ENCODE assay signal across 8 cellular contexts in genomic region chr6:151379933-151380847, GRCh38. TPM values are rescaled to one million over a fixed set of nuclear protein-coding genes. Genes with fewer than 3 reads are reported as not detected.
DNase-seq lines count a peak whose midpoint lies in the region; ATAC-seq and TF ChIP-seq lines count a peak whose summit lies in the region.

No MANE protein-coding gene starts in this region.

- intact Hi-C loops in Panc1 (cut with micrococcal nuclease; ENCODE audit: unreplicated experiment) (no loop called here), heart left ventricle (cut with DNase I) (no loop called here)

- no peak overlapping the region for H3K4me3 ChIP-seq in Panc1 (ENCODE audit: low read depth in 2 of 2, low read length in 2 of 2)
- peak overlapping the region in 5 of 12 donors; percentile 0 to 41 (median 18) for H3K4me3 ChIP-seq in heart left ventricle
- H3K4me3 ChIP-seq in thoracic aorta: peak overlapping the region; percentile 49

- POLR2A ChIA-PET in Panc1 (lab: Charles Lee): no interaction called here

- in situ Hi-C loops in Panc1 (cut with HindIII; ENCODE audit: low pct_unique_long_range_greater_than_20kb, low sequenced_read_pairs): no loop called here

- TF ChIP-seq POLR2A in heart left ventricle (IDR thresholded peaks at IDR 0.05): no peak

- H3K4me3 Mint-ChIP-seq in glutamatergic neuron (ENCODE audit: unreplicated experiment): no peak overlapping the region

- no peak for TF ChIP-seq CTCF in Panc1 (IDR thresholded peaks at IDR 0.05)
- TF ChIP-seq CTCF in heart left ventricle (IDR thresholded peaks at IDR 0.05): no peak
- TF ChIP-seq CTCF in thoracic aorta (IDR thresholded peaks at IDR 0.05): no peak
- no peak for TF ChIP-seq CTCF in glutamatergic neuron (IDR thresholded peaks at IDR 0.05; ENCODE audit: partially characterized antibody, unreplicated experiment)

- H3K27me3 Mint-ChIP-seq in glutamatergic neuron (ENCODE audit: unreplicated experiment): no peaks in the 10 kb centered on the region

- peaks cover 7% of the 10 kb centered on the region for H3K4me1 Mint-ChIP-seq in glutamatergic neuron (ENCODE audit: low read depth, unreplicated experiment)

- ATAC-seq in GM18868 (IDR thresholded peaks at IDR 0.05; ENCODE audit: unreplicated experiment) (peak; percentile 57), HG02610 (IDR thresholded peaks at IDR 0.05; ENCODE audit: unreplicated experiment) (peak; percentile 54), Panc1 (no peak), heart left ventricle (peak in 3 of 4 donors; percentile 41 to 66 (median 52)), thoracic aorta (ENCODE audit: insufficient number of reproducible peaks, low FRiP score, low read depth) (no peak)

- DNase-seq in Panc1 (ENCODE audit: low read depth, low spot score) (no peak), heart left ventricle (no peak), thoracic aorta (ENCODE audit: low spot score) (no peak), COLO668 (lab: John Stamatoyannopoulos, UW; ENCODE audit: unreplicated experiment) (no peak), glutamatergic neuron (no peak), HuH-7.5 (ENCODE audit: low spot score) (no peak)

- H3K4me1 ChIP-seq in Panc1 (ENCODE audit: control insufficient read depth, insufficient read depth, low read length): no peaks in the 10 kb centered on the region
- H3K4me1 ChIP-seq in heart left ventricle: peaks cover 0 to 38% (median 11%) of the 10 kb centered on the region in 12 donors
- no peaks in the 10 kb centered on the region for H3K4me1 ChIP-seq in thoracic aorta (ENCODE audit: control insufficient read depth in 1 of 2, low read depth in 2 of 2)

- BruUV-seq in Panc1 (replicated peaks; lab: Mats Ljungman, UMichigan): no TSS peak

- 76 to 79% (median 78%) methylated on average over 14 of the region's 14 CpGs for WGBS in heart left ventricle, 4 donors

- no peaks in the 10 kb centered on the region for H3K27me3 ChIP-seq in Panc1 (ENCODE audit: control insufficient read depth, insufficient read depth, low read length)
- no peaks in the 10 kb centered on the region for H3K27me3 ChIP-seq in heart left ventricle
- H3K27me3 ChIP-seq in thoracic aorta (replicated peaks; ENCODE audit: insufficient read depth): no peaks in the 10 kb centered on the region

- H3K36me3 Mint-ChIP-seq in glutamatergic neuron (ENCODE audit: unreplicated experiment): no peaks in the 10 kb centered on the region

- H3K27ac ChIP-seq in Panc1 (ENCODE audit: low read length): peak overlapping the region; percentile 46; the same call in 1 of the 2 replicates
- peak overlapping the region in 6 of 12 donors; percentile 2 to 88 (median 41) for H3K27ac ChIP-seq in heart left ventricle
- peak overlapping the region; percentile 8 to 24 for H3K27ac ChIP-seq in thoracic aorta

- no peaks in the 10 kb centered on the region for H3K9me3 ChIP-seq in Panc1 (ENCODE audit: control insufficient read depth, insufficient read depth, low read depth, low read length)
- no peaks in the 10 kb centered on the region for H3K9me3 ChIP-seq in heart left ventricle
- H3K9me3 ChIP-seq in thoracic aorta: no peaks in the 10 kb centered on the region

- CTCF ChIA-PET in Panc1 (lab: Charles Lee): no interaction called here

- H3K27ac Mint-ChIP-seq in glutamatergic neuron (ENCODE audit: unreplicated experiment): no peak overlapping the region

- no peaks in the 10 kb centered on the region for H3K9me3 Mint-ChIP-seq in glutamatergic neuron (ENCODE audit: unreplicated experiment)

- H3K36me3 ChIP-seq in Panc1 (ENCODE audit: control insufficient read depth, insufficient read depth, low read length) (no peaks in the 10 kb centered on the region), heart left ventricle (peaks cover 0 to 5% (median 0%) of the 10 kb centered on the region in 9 donors), thoracic aorta (no peaks in the 10 kb centered on the region)

RNA-seq across cellular contexts. Expression of gene ZBTB2, which starts 11.2 kb away (rescaled TPM):
- 16.2 TPM for total RNA-seq in Panc1 (2021; ENCODE audit: unreplicated experiment)
- polyA plus RNA-seq in Panc1 (2012; ENCODE audit: insufficient read length): 10.3 TPM
- 1 to 10 TPM; 4.1 to 8.2 (median 5.8) TPM for total RNA-seq in heart left ventricle
- polyA plus RNA-seq in heart left ventricle: 1 to 10 TPM; 3.2 to 4.2 TPM
- 1 to 10 TPM; 5.3 to 8.4 TPM for total RNA-seq in thoracic aorta
- 6.7 TPM for total RNA-seq in glutamatergic neuron (ENCODE audit: unreplicated experiment)

Comparison
In these comparisons a context has a peak if more than half of its experiments do, and no peak if none do; other contexts are left out.
1. ATAC-seq: peak in GM18868 (single experiment), HG02610 (single experiment) and heart left ventricle (3 of 4); none in Panc1 (single experiment) and thoracic aorta (single experiment).